Comparison of ENCODE assay signal across 14 cellular contexts in the genomic region with DNA sequence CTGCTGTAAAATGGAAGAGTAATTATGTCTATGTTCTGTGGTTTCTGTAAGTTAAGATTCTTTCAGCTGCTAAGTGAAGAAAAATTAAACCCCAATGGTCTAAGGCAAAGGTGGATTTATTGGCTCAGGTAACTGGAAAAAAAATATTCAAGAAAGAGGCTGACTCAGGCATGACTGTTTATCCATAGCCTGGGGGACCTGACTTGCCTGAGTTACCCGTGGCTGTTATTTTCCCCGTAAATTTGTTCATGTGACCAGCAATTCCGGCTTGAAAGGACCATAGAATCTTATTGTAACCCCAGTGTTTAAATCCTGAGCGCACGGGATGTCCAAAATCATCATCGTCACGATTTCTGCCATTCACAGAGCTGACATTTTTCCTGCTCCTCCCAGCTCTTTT. TPM values are rescaled to one million over a fixed set of nuclear protein-coding genes. Genes with fewer than 3 reads are reported as not detected.
A peak's percentile ranks its signal among the peaks of the same experiment; 100 is the strongest.
DNase-seq lines count a peak whose midpoint lies in the region; ATAC-seq and TF ChIP-seq lines count a peak whose summit lies in the region.
"Had no signal": no experiment of that assay in that cellular context is flagged by ENCODE, and none has a peak within 500 bp of the region (broad histone marks: within the 10 kb centered on the region; RNA-seq: fewer than 3 reads in every experiment).

No MANE protein-coding gene starts in this region.

- H3K9ac ChIP-seq in mammary epithelial cell (ENCODE audit: insufficient read depth, low read length) = no peak overlapping the region

- dilution Hi-C loops in mammary epithelial cell (cut with HindIII; ENCODE audit: low sequenced_read_pairs) = no loop called here

- CTCF ChIA-PET in mammary epithelial cell (lab: Charles Lee; ENCODE audit: low non-redundant PET) = no interaction called here

- H3K27ac ChIP-seq in mammary epithelial cell (ENCODE audit: insufficient read depth, low read depth, low read length) = peak overlapping the region; percentile 26

- WGBS in mammary epithelial cell (ENCODE audit: low coverage, missing lambda C conversion rate) = 32% methylated on average over 7 of the region's 7 CpGs

- no peaks in the 10 kb centered on the region for H3K36me3 ChIP-seq in mammary epithelial cell (ENCODE audit: insufficient read depth, low read length)
- H3K36me3 ChIP-seq in kidney epithelial cell (ENCODE audit: control insufficient read depth, insufficient read depth, low read length) = no peaks in the 10 kb centered on the region

- no TSS peak for BruUV-seq in mammary epithelial cell (replicated peaks; lab: Mats Ljungman, UMichigan)

- no peaks in the 10 kb centered on the region for H3K9me3 ChIP-seq in mammary epithelial cell (replicated peaks; ENCODE audit: insufficient read depth, low read length)

- DNase-seq in ELR (ENCODE audit: low read depth) = peak; percentile 8
- peak; percentile 18 for DNase-seq in LoVo (ENCODE audit: low spot score)
- DNase-seq in mammary epithelial cell = peak; percentile 87
- DNase-seq in kidney epithelial cell (ENCODE audit: low read depth) = peak; percentile 10
- no peak for DNase-seq in NCI-H1048 (lab: John Stamatoyannopoulos, UW)
- DNase-seq in MV-4-11 (lab: John Stamatoyannopoulos, UW) = no peak
- DNase-seq: DMS 273 treated with DMSO at 0.1 percent for 48 hours, HCEC 1CT, NCI-H1092 treated with DMSO at 0.1 percent for 48 hours, NCI-H1694, NCI-H510A treated with DMSO at 0.1 percent for 48 hours, NCI-H82 had no signal

- no peak for TF ChIP-seq CTCF in mammary epithelial cell (conservative IDR thresholded peaks at IDR 0.05 in 1 of 2, IDR thresholded peaks at IDR 0.05 in 1 of 2; ENCODE audit: extremely low read depth in 1 of 2, insufficient read depth in 1 of 2, low read depth in 1 of 2, low read length in 2 of 2)
- no peak for TF ChIP-seq CTCF in kidney epithelial cell (IDR thresholded peaks at IDR 0.05; ENCODE audit: insufficient read depth, low read length, poor library complexity, severe bottlenecking)

- in situ Hi-C loops in mammary epithelial cell (cut with MboI; ENCODE audit: low sequenced_read_pairs in 2 of 2) = no loop called here

- H3K4me1 ChIP-seq in mammary epithelial cell (ENCODE audit: insufficient read depth, low read length) = peaks cover 28% of the 10 kb centered on the region

- no peak for ATAC-seq in GM21717 (IDR thresholded peaks at IDR 0.05; ENCODE audit: unreplicated experiment)
- ATAC-seq: K562 had no signal

- peak overlapping the region; percentile 1 for H2AFZ ChIP-seq in mammary epithelial cell (ENCODE audit: low read depth, low read length)

- H3K79me2 ChIP-seq in mammary epithelial cell (ENCODE audit: insufficient read depth, low read length) = no peaks in the 10 kb centered on the region

- H3K27me3 ChIP-seq in mammary epithelial cell (ENCODE audit: insufficient read depth, low read length) (no peaks in the 10 kb centered on the region), kidney epithelial cell (ENCODE audit: control insufficient read depth, insufficient read depth, low read length) (no peaks in the 10 kb centered on the region)

- H3K4me2 ChIP-seq in mammary epithelial cell (ENCODE audit: insufficient read depth, low read depth, low read length) = peak overlapping the region; percentile 3

- H3K4me3 ChIP-seq in mammary epithelial cell (replicated peaks in 1 of 3; ENCODE audit: insufficient read depth in 1 of 3, low read depth in 2 of 3, low read length in 3 of 3) (no peak overlapping the region), kidney epithelial cell (ENCODE audit: low read depth, low read length) (no peak overlapping the region)
- H3K4me3 ChIP-seq: K562 had no signal

- intact Hi-C loops in mammary epithelial cell (cut with micrococcal nuclease) = no loop called here

- H4K20me1 ChIP-seq in mammary epithelial cell (ENCODE audit: insufficient read depth, low read length) = no peaks in the 10 kb centered on the region

RNA-seq across cellular contexts. Expression of gene SULF2, which starts 32.3 kb away (rescaled TPM):
- 100 to 1,000 TPM; 256 to 276 TPM for total RNA-seq in mammary epithelial cell
- 44.0 TPM for polyA plus RNA-seq in mammary epithelial cell
- 176 TPM for polyA minus RNA-seq in mammary epithelial cell
- total RNA-seq in kidney epithelial cell = 78.2 and 80.8 TPM in 2 replicates
- polyA plus RNA-seq: K562 had no signal

Comparison
In these comparisons a context has a peak if more than half of its experiments do, and no peak if none do; other contexts are left out.
1. DNase-seq: peak in ELR (single experiment), LoVo (single experiment), mammary epithelial cell (single experiment) and kidney epithelial cell (single experiment); none in NCI-H1048 (single experiment) and MV-4-11 (single experiment).